ENCODE assay signal across 13 cellular contexts in the genomic region with DNA sequence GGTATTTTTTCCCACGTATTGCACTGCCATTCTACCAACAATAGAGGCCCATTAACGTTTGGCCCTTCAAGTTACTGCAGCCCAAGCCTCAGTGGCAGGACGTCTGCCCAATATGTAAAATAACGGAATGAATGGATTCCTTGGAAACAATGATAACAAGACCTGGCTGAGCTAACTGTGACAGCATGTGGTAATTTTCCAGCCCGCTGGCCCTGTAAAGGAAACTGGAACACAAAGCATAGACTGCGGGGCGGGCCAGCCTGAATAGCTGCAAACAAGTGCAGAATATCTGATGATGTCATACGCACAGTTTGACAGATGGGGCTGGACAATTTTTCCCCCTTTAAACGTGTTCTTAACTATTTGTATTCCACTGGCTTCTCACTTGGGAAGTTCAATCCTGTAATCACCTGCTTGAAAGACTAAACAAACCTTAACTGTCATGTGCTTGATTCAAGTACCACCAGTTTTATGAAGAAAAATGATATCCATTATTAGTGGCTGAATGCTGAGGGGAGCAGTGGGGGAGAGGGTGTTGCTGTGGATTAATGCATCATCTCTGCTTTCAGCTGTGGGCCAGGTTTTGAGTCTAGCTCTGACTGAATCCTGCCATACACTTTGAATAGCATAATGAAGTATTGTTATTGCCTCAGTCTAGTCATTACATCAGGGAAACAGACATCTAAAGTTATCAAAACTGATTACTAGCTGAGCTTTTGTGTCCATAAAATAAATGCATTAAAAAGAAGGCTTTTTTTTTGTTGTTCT.
A peak's percentile ranks its signal among the peaks of the same experiment; 100 is the strongest.
DNase-seq lines count a peak whose midpoint lies in the region; ATAC-seq and TF ChIP-seq lines count a peak whose summit lies in the region.
"Had no signal": no experiment of that assay in that cellular context is flagged by ENCODE, and none has a peak within 500 bp of the region (broad histone marks: within the 10 kb centered on the region; RNA-seq: fewer than 3 reads in every experiment).

No MANE protein-coding gene starts in this region.

- H3K4me1 ChIP-seq in gastroesophageal sphincter (no peaks in the 10 kb centered on the region), spleen (no peaks in the 10 kb centered on the region)
- H3K4me1 ChIP-seq in effector memory CD4-positive, alpha-beta T cell (ENCODE audit: control insufficient read depth, insufficient read depth, low read length, poor library complexity, severe bottlenecking) = no peaks in the 10 kb centered on the region
- H3K4me1 ChIP-seq: thyroid gland had no signal

- H3K9me3 Mint-ChIP-seq in neural crest cell = no peaks in the 10 kb centered on the region
- H3K9me3 Mint-ChIP-seq: nephron had no signal

- H3K36me3 Mint-ChIP-seq in neural crest cell (ENCODE audit: low read depth) = no peaks in the 10 kb centered on the region
- H3K36me3 Mint-ChIP-seq: CD8-positive, alpha-beta memory T cell had no signal

- peak; percentile 56 for DNase-seq in HEK293T (ENCODE audit: extremely low spot score)
- peak; percentile 61 to 78 for DNase-seq in NCI-H524 (lab: John Stamatoyannopoulos, UW)
- peak; percentile 54 for DNase-seq in neural crest cell (ENCODE audit: low read depth, low spot score)
- DNase-seq in DMS153 (lab: John Stamatoyannopoulos, UW) = no peak
- no peak for DNase-seq in effector memory CD4-positive, alpha-beta T cell
- no peak for DNase-seq in spleen
- DNase-seq in HUDEP-2 (lab: John Stamatoyannopoulos, UW; ENCODE audit: unreplicated experiment in 76 of 76) = no peak
- DNase-seq: CD8-positive, alpha-beta memory T cell; stimulated activated CD4-positive, alpha-beta T cell treated with anti-CD3 and anti-CD28 coated beads, Interleukin-4, amount 100 ng/mL, for 4 hours had no signal

- TF ChIP-seq POLR2A in gastroesophageal sphincter (IDR thresholded peaks at IDR 0.05) (no peak), spleen (IDR thresholded peaks at IDR 0.05) (no peak)

- ATAC-seq in gastroesophageal sphincter = peak; percentile 55
- ATAC-seq: Panc1 had no signal

- intact Hi-C loops in spleen (cut with DNase I; ENCODE audit: low total_unique reads) = no loop called here

- peaks cover 49% of the 10 kb centered on the region for H3K4me1 Mint-ChIP-seq in neural crest cell
- H3K4me1 Mint-ChIP-seq: CD8-positive, alpha-beta memory T cell had no signal

- no peaks in the 10 kb centered on the region for H3K27me3 ChIP-seq in gastroesophageal sphincter
- no peaks in the 10 kb centered on the region for H3K27me3 ChIP-seq in effector memory CD4-positive, alpha-beta T cell (replicated peaks; ENCODE audit: control insufficient read depth, insufficient read depth, low read length, poor library complexity, severe bottlenecking)
- H3K27me3 ChIP-seq in spleen (replicated peaks in 1 of 7) = no peaks in the 10 kb centered on the region
- H3K27me3 ChIP-seq: thyroid gland had no signal

- TF ChIP-seq EP300 in gastroesophageal sphincter (IDR thresholded peaks at IDR 0.05) = no peak

- H3K36me3 ChIP-seq in gastroesophageal sphincter (no peaks in the 10 kb centered on the region), spleen (no peaks in the 10 kb centered on the region)
- H3K36me3 ChIP-seq in effector memory CD4-positive, alpha-beta T cell (ENCODE audit: control insufficient read depth, insufficient read depth, low read length) = no peaks in the 10 kb centered on the region
- H3K36me3 ChIP-seq: thyroid gland had no signal

- peak overlapping the region; percentile 52 for H3K4me3 Mint-ChIP-seq in neural crest cell
- H3K4me3 Mint-ChIP-seq: CD8-positive, alpha-beta memory T cell; nephron had no signal

- CTCF ChIA-PET in HEK293T (lab: Yijun Ruan, JAX) = interaction anchor here (1.5 kb wide), 1 partner anchor 163 kb away, joined by 5 read pairs; no protein-coding TSS in a partner anchor

- peak overlapping the region; percentile 62 for H3K27ac Mint-ChIP-seq in neural crest cell (ENCODE audit: unreplicated experiment)
- H3K27ac Mint-ChIP-seq: CD8-positive, alpha-beta memory T cell; nephron had no signal

- no peak overlapping the region for H3K27ac ChIP-seq in gastroesophageal sphincter
- no peak overlapping the region for H3K27ac ChIP-seq in effector memory CD4-positive, alpha-beta T cell (ENCODE audit: insufficient read depth, low read length, poor library complexity, severe bottlenecking)
- H3K27ac ChIP-seq in spleen = no peak overlapping the region
- H3K27ac ChIP-seq: thyroid gland had no signal

- H3K9me3 ChIP-seq in gastroesophageal sphincter (no peaks in the 10 kb centered on the region), spleen (no peaks in the 10 kb centered on the region)
- H3K9me3 ChIP-seq in effector memory CD4-positive, alpha-beta T cell (ENCODE audit: control insufficient read depth, low read length) = no peaks in the 10 kb centered on the region
- H3K9me3 ChIP-seq: thyroid gland had no signal

- POLR2A ChIA-PET in HEK293T (lab: Yijun Ruan, JAX) = no interaction called here

- TF ChIP-seq CTCF in gastroesophageal sphincter (IDR thresholded peaks at IDR 0.05) (no peak), neural crest cell (conservative IDR thresholded peaks at IDR 0.05) (no peak), spleen (IDR thresholded peaks at IDR 0.05 in 8 of 11, conservative IDR thresholded peaks at IDR 0.05 in 3 of 11) (no peak)

- WGBS in gastroesophageal sphincter (ENCODE audit: low coverage in 1 of 2), 2 donors = 2 to 20% methylated on average over 9 of the region's 9 CpGs
- 23 to 32% (median 25%) methylated on average over 9 of the region's 9 CpGs for WGBS in spleen, 5 donors

- no peak overlapping the region for H3K4me3 ChIP-seq in gastroesophageal sphincter
- H3K4me3 ChIP-seq in effector memory CD4-positive, alpha-beta T cell (ENCODE audit: insufficient read depth, low read depth, low read length, poor library complexity, severe bottlenecking) = no peak overlapping the region
- H3K4me3 ChIP-seq in spleen = no peak overlapping the region
- H3K4me3 ChIP-seq: thyroid gland had no signal

- H3K27me3 Mint-ChIP-seq in neural crest cell (ENCODE audit: low read depth) = peaks cover 8% of the 10 kb centered on the region

TF ChIP-seq in HEK293T, 16 proteins besides CTCF, POLR2A, EP300 and RAD21:
- TF ChIP-seq, protein P1, sequence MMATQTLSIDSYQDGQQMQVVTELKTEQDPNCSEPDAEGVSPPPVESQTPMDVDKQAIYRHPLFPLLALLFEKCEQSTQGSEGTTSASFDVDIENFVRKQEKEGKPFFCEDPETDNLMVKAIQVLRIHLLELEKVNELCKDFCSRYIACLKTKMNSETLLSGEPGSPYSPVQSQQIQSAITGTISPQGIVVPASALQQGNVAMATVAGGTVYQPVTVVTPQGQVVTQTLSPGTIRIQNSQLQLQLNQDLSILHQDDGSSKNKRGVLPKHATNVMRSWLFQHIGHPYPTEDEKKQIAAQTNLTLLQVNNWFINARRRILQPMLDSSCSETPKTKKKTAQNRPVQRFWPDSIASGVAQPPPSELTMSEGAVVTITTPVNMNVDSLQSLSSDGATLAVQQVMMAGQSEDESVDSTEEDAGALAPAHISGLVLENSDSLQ (IDR thresholded peaks at IDR 0.05) = peak; percentile 46
- TF ChIP-seq TARDBP (IDR thresholded peaks at IDR 0.05) = no peak

Comparison
In these comparisons a context has a peak if more than half of its experiments do, and no peak if none do; other contexts are left out.
1. DNase-seq: peak in HEK293T (single experiment), NCI-H524 (2 of 2) and neural crest cell (single experiment); none in DMS153 (single experiment), effector memory CD4-positive, alpha-beta T cell (0 of 3), spleen (single experiment) and HUDEP-2 (0 of 76).